In genomic region chr2:9771481-9772017, GRCh38 we compare ENCODE assay signal across 9 cellular contexts.
DNase-seq lines count a peak whose midpoint lies in the region; ATAC-seq and TF ChIP-seq lines count a peak whose summit lies in the region.
"Had no signal": no experiment of that assay in that cellular context is flagged by ENCODE, and none has a peak within 500 bp of the region (broad histone marks: within the 10 kb centered on the region; RNA-seq: fewer than 3 reads in every experiment).

No MANE protein-coding gene starts in this region.

- no peak overlapping the region for H3K4me3 ChIP-seq in fibroblast of the aortic adventitia (ENCODE audit: low read depth, low read length)

- intact Hi-C loops in posterior vena cava (cut with DNase I), result no loop called here

- DNase-seq in G401 (ENCODE audit: low spot score) (peak; percentile 91), RPMI7951 (ENCODE audit: low read depth) (peak; percentile 83), fibroblast of the aortic adventitia (ENCODE audit: low read depth) (peak; percentile 76), posterior vena cava (ENCODE audit: low spot score) (peak; percentile 78), mucosa of gallbladder (ENCODE audit: low spot score) (no peak)
- DNase-seq: stimulated activated CD4-positive, alpha-beta T cell treated with anti-CD3 and anti-CD28 coated beads, Interleukin-1b, Interleukin-23, amount 100 ng/mL, for 48 hours had no signal

- ATAC-seq in GM18519 (IDR thresholded peaks at IDR 0.05; ENCODE audit: low FRiP score, unreplicated experiment) (no peak), GM18502 (IDR thresholded peaks at IDR 0.05; ENCODE audit: poor library complexity, unreplicated experiment) (no peak), HG03520 (IDR thresholded peaks at IDR 0.05; ENCODE audit: unreplicated experiment) (no peak)

- no peak for TF ChIP-seq CTCF in fibroblast of the aortic adventitia (IDR thresholded peaks at IDR 0.05; ENCODE audit: insufficient read depth, low read length)

- in situ Hi-C loops in G401 (cut with HindIII; ENCODE audit: low sequenced_read_pairs), result no loop called here
